1 cellular context compared by ENCODE assay signal in genomic region chr12:109879332-109880048, GRCh38.
TF ChIP-seq lines count a peak whose summit lies in the region.

No MANE protein-coding gene starts in this region.

TF ChIP-seq in GM23338, 12 proteins besides CTCF, POLR2A, EP300 and RAD21 (continued from another document):
- TF ChIP-seq ZNF462 (CRISPR knock-in tag; IDR thresholded peaks at IDR 0.05) (no peak), ZNF331 (CRISPR knock-in tag; IDR thresholded peaks at IDR 0.05; ENCODE audit: low read depth) (no peak)
TF ChIP-seq in GM23338: peak in this region for 0.
